1 cellular context compared by ENCODE assay signal in the genomic region with DNA sequence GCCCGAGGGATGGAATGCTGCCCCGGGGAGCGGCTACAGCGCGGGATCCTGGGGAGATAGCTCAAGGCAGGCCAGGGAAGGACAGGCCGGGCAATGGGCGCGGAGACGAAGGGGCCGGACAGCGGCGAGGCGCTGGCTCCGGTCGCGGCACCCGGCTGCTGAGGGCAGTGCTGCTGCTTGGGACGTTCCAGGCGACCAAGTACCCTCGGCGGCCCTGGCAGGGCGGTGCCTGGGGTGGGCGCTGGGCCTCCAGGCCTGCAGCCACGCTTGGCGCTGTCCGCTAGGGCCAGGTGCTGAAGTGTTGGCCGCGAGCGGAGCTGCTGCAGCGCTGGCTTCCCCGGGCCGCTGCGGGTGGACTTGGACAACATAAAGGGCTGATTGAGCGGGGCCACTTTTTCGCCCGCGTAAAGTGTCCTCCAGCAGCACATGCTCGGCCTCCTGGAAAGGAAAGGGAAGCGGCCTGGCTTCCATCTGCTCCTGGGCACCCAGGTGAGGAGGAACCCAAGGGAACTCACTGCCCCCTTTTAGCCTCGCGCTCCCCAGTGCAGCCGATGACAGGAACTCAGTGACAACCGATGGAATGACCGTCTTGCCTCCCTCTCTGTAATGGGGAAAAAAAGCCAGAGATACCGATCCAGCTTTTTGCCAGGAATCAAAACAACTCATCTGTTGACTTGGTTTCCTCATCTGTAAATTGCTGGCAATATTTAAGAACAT.
A peak's percentile ranks its signal among the peaks of the same experiment; 100 is the strongest.
TF ChIP-seq lines count a peak whose summit lies in the region.

No MANE protein-coding gene starts in this region.

TF ChIP-seq in HEK293, 187 proteins besides CTCF, POLR2A, EP300 and RAD21 (continued from another document):
- TF ChIP-seq ZNF157 (tag by site-specific recombination; IDR thresholded peaks at IDR 0.05) (no peak), ZNF670 (tag by site-specific recombination; IDR thresholded peaks at IDR 0.05; ENCODE audit: low read depth) (no peak), ZNF701 (tag by site-specific recombination; IDR thresholded peaks at IDR 0.05) (no peak), GLIS2 (tag by site-specific recombination; IDR thresholded peaks at IDR 0.05) (peak; percentile 67; the same call in 1 of the 2 replicates), ZNF768 (tag by site-specific recombination; IDR thresholded peaks at IDR 0.05) (no peak)
TF ChIP-seq in HEK293: peak in this region for 15.
